In genomic region chr5:77679791-77680190, GRCh38 we compare ENCODE assay signal across 22 cellular contexts. TPM values are rescaled to one million over a fixed set of nuclear protein-coding genes. Genes with fewer than 3 reads are reported as not detected.
DNase-seq lines count a peak whose midpoint lies in the region; ATAC-seq and TF ChIP-seq lines count a peak whose summit lies in the region.
"Had no signal": no experiment of that assay in that cellular context is flagged by ENCODE, and none has a peak within 500 bp of the region (broad histone marks: within the 10 kb centered on the region; RNA-seq: fewer than 3 reads in every experiment).

No MANE protein-coding gene starts in this region.

- DNase-seq in GM04504 (ENCODE audit: low read depth): peak; percentile 46
- peak; percentile 51 to 67 for DNase-seq in NOMO-1 (lab: John Stamatoyannopoulos, UW; ENCODE audit: unreplicated experiment in 2 of 2)
- DNase-seq in epithelial cell of proximal tubule (ENCODE audit: low read depth): peak; percentile 7
- peak; percentile 42 for DNase-seq in skeletal muscle cell (ENCODE audit: low read depth)
- DNase-seq in osteocyte (ENCODE audit: extremely low spot score, unreplicated experiment): no peak
- no peak for DNase-seq in NCI-H1105 treated with DMSO at 0.1 percent for 48 hours (lab: John Stamatoyannopoulos, UW)
- DNase-seq in WTC11 (ENCODE audit: low spot score): no peak
- DNase-seq: activated CD4-positive, alpha-beta T cell treated with anti-CD3 and anti-CD28 coated beads, Interleukin-2, amount 50 U/mL, for 1 hour; activated naive CD8-positive, alpha-beta T cell treated with anti-CD3 and anti-CD28 coated beads, Interleukin-2, amount 10 ng/mL, durations not matched to agents 7 days and 5 days; activated T-cell treated with anti-CD3 and anti-CD28 coated beads, Interleukin-2, amount 50 U/mL, for 24 hours; CD4-positive, alpha-beta T cell; central memory CD4-positive, alpha-beta T cell; DMS79 treated with DMSO at 0.1 percent for 48 hours; endodermal cell; NCI-H1048; NK-92 treated with Interleukin-12 subunit alpha and Interleukin-12 subunit beta, amount 100 ng/mL, for 24 hours; sigmoid colon; stimulated activated CD4-positive, alpha-beta T cell treated with anti-CD3 and anti-CD28 coated beads, Interleukin-2, amount 100 ng/mL, for 48 hours had no signal

- POLR2A ChIA-PET in WTC11 (lab: Charles Lee): no interaction called here

- H3K4me3 ChIP-seq in epithelial cell of proximal tubule (ENCODE audit: low read depth, low read length) (no peak overlapping the region), skeletal muscle cell (ENCODE audit: low read depth, low read length) (no peak overlapping the region)
- H3K4me3 ChIP-seq: neural progenitor cell, sigmoid colon had no signal

- H3K36me3 Mint-ChIP-seq in osteocyte (ENCODE audit: unreplicated experiment) (no peaks in the 10 kb centered on the region), WTC11 (0 out of 2 replicates have a peak, but pooled peaks cover 4% of the 10 kb centered on the region)
- H3K36me3 Mint-ChIP-seq: activated naive CD8-positive, alpha-beta T cell treated with anti-CD3 and anti-CD28 coated beads, Interleukin-2, amount 10 ng/mL, durations not matched to agents 7 days and 5 days; neural progenitor cell had no signal

- H3K9me3 Mint-ChIP-seq in osteocyte (ENCODE audit: unreplicated experiment) (peaks cover 11% of the 10 kb centered on the region), WTC11 (peaks cover 14% of the 10 kb centered on the region)

- no peak overlapping the region for H3K4me3 Mint-ChIP-seq in osteocyte (ENCODE audit: unreplicated experiment)
- no peak overlapping the region for H3K4me3 Mint-ChIP-seq in WTC11
- H3K4me3 Mint-ChIP-seq: activated naive CD8-positive, alpha-beta T cell treated with anti-CD3 and anti-CD28 coated beads, Interleukin-2, amount 10 ng/mL, durations not matched to agents 7 days and 5 days; activated T-cell treated with anti-CD3 and anti-CD28 coated beads, Interleukin-2, amount 50 U/mL, for 24 hours; CD4-positive, alpha-beta T cell; endodermal cell; neural progenitor cell had no signal

- H3K4me1 Mint-ChIP-seq in osteocyte (ENCODE audit: unreplicated experiment) (no peaks in the 10 kb centered on the region), WTC11 (no peaks in the 10 kb centered on the region)
- H3K4me1 Mint-ChIP-seq: activated naive CD8-positive, alpha-beta T cell treated with anti-CD3 and anti-CD28 coated beads, Interleukin-2, amount 10 ng/mL, durations not matched to agents 7 days and 5 days; endodermal cell; neural progenitor cell had no signal

- H3K27me3 Mint-ChIP-seq in osteocyte (ENCODE audit: unreplicated experiment): peaks cover 30% of the 10 kb centered on the region
- H3K27me3 Mint-ChIP-seq in WTC11 (ENCODE audit: low read depth): no peaks in the 10 kb centered on the region; the same call in none of the 2 replicates

- H3K27ac Mint-ChIP-seq in osteocyte (ENCODE audit: unreplicated experiment): no peak overlapping the region
- no peak overlapping the region for H3K27ac Mint-ChIP-seq in WTC11
- H3K27ac Mint-ChIP-seq: activated naive CD8-positive, alpha-beta T cell treated with anti-CD3 and anti-CD28 coated beads, Interleukin-2, amount 10 ng/mL, durations not matched to agents 7 days and 5 days; activated T-cell treated with anti-CD3 and anti-CD28 coated beads, Interleukin-2, amount 50 U/mL, for 24 hours; CD4-positive, alpha-beta T cell; endodermal cell; neural progenitor cell had no signal

- TF ChIP-seq CTCF in epithelial cell of proximal tubule (conservative IDR thresholded peaks at IDR 0.05; ENCODE audit: low read depth, low read length) (no peak), osteocyte (IDR thresholded peaks at IDR 0.05) (no peak), WTC11 (IDR thresholded peaks at IDR 0.05) (no peak)

- no peak for ATAC-seq in WTC11

- CTCF ChIA-PET in WTC11 (lab: Charles Lee): interaction anchor here (0.7 kb wide), 1 partner anchor 16 kb away, joined by 3 read pairs; no protein-coding TSS in a partner anchor

TF ChIP-seq in WTC11, 78 proteins besides CTCF, POLR2A, EP300 and RAD21:
- TF ChIP-seq SP1 (CRISPR knock-in tag; conservative IDR thresholded peaks at IDR 0.05) (no peak), FOXJ3 (CRISPR knock-in tag; IDR thresholded peaks at IDR 0.05; ENCODE audit: borderline replicate concordance) (no peak), STAT6 (CRISPR knock-in tag; conservative IDR thresholded peaks at IDR 0.05; ENCODE audit: low read depth) (no peak), CREM (CRISPR knock-in tag; IDR thresholded peaks at IDR 0.05) (no peak), HMGA2 (CRISPR knock-in tag; IDR thresholded peaks at IDR 0.05) (no peak), TEAD4 (CRISPR knock-in tag; IDR thresholded peaks at IDR 0.05) (no peak), CREB1 (CRISPR knock-in tag; IDR thresholded peaks at IDR 0.05) (no peak), ATF1 (CRISPR knock-in tag; IDR thresholded peaks at IDR 0.05) (no peak), ERG (CRISPR knock-in tag; IDR thresholded peaks at IDR 0.05) (no peak), SMAD3 (CRISPR knock-in tag; IDR thresholded peaks at IDR 0.05; ENCODE audit: borderline replicate concordance) (no peak), ZNF416 (CRISPR knock-in tag; IDR thresholded peaks at IDR 0.05) (no peak), ZNF281 (CRISPR knock-in tag; IDR thresholded peaks at IDR 0.05) (no peak), ZNF423 (CRISPR knock-in tag; IDR thresholded peaks at IDR 0.05) (no peak), NR3C1 (CRISPR knock-in tag; conservative IDR thresholded peaks at IDR 0.05; ENCODE audit: low read depth) (no peak), EMX1 (CRISPR knock-in tag; IDR thresholded peaks at IDR 0.05) (no peak), ELF4 (CRISPR knock-in tag; IDR thresholded peaks at IDR 0.05; ENCODE audit: low read depth) (no peak), SOX15 (CRISPR knock-in tag; IDR thresholded peaks at IDR 0.05) (no peak)
TF ChIP-seq in WTC11: peak in this region for 0.

RNA-seq across cellular contexts. Expression of gene OTP, which starts 41.3 kb away (rescaled TPM):
- total RNA-seq in epithelial cell of proximal tubule: not detected in 2 replicates
- total RNA-seq in osteocyte: not detected in 2 replicates
- not detected in 3 replicates for total RNA-seq in WTC11 (2021)
- total RNA-seq: activated naive CD8-positive, alpha-beta T cell treated with anti-CD3 and anti-CD28 coated beads, Interleukin-2, amount 10 ng/mL, durations not matched to agents 7 days and 5 days; CD4-positive, alpha-beta T cell; endodermal cell; mesenteric fat pad; sigmoid colon; SK-MEL-5; temporal lobe had no signal

Comparison
In these comparisons a context has a peak if more than half of its experiments do, and no peak if none do; other contexts are left out.
1. DNase-seq: peak in GM04504 (single experiment), NOMO-1 (2 of 2), epithelial cell of proximal tubule (single experiment) and skeletal muscle cell (single experiment); none in osteocyte (single experiment), NCI-H1105 treated with DMSO at 0.1 percent for 48 hours (single experiment) and WTC11 (single experiment).